In the genomic region with DNA sequence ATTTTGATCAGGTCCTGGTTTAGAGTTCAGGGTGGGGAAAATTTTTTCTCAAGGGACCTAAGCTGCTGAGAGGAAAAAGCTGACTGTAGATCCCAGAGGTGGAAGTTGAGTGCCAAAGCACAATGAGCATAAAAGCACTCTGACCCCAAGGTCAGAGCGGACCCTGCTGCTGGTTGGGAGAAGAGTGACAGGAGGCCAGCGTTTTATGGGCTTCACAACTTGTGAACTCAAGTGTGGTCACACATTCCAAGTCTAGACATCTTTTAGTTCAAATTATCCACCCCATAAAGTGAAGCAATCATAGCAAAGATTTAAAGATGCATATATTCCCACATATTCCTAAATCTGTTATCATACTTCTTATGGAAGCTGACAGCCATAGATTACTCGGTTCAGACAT, we compare ENCODE assay signal across 20 cellular contexts.
DNase-seq lines count a peak whose midpoint lies in the region; ATAC-seq and TF ChIP-seq lines count a peak whose summit lies in the region.
"Had no signal": no experiment of that assay in that cellular context is flagged by ENCODE, and none has a peak within 500 bp of the region (broad histone marks: within the 10 kb centered on the region; RNA-seq: fewer than 3 reads in every experiment).

No MANE protein-coding gene starts in this region.

- TF ChIP-seq POLR2A in IMR-90 (IDR thresholded peaks at IDR 0.05; ENCODE audit: low read depth, low read length), result no peak

- DNase-seq in HEK293T (ENCODE audit: extremely low spot score) (no peak), IMR-90 (no peak), left kidney (ENCODE audit: low read depth, low spot score) (peak; percentile 66), neural progenitor cell (ENCODE audit: low spot score) (peak; percentile 14), HAP-1 (ENCODE audit: low spot score in 2 of 2) (no peak)
- DNase-seq: ACHN; BE2C; C1 segment of cervical spinal cord; CD4-positive, CD25-positive, alpha-beta regulatory T cell; CD8-positive, alpha-beta memory T cell; COR-L47; DMS 273 treated with DMSO at 0.1 percent for 48 hours; DMS53; DND-41; EL had no signal

- peaks cover 8% of the 10 kb centered on the region for H3F3A ChIP-seq in neural progenitor cell (ENCODE audit: low read depth)

- H2BK15ac ChIP-seq in IMR-90 (ENCODE audit: low read depth, low read length), result peak overlapping the region; percentile 6; the same call in 1 of the 3 replicates

- H3K9me1 ChIP-seq in IMR-90 (ENCODE audit: insufficient read depth, low read length), result no peaks in the 10 kb centered on the region

- H3K9me3 Mint-ChIP-seq in neural progenitor cell, result no peaks in the 10 kb centered on the region

- peaks cover 15% of the 10 kb centered on the region for H3K4me1 Mint-ChIP-seq in neural progenitor cell
- H3K4me1 Mint-ChIP-seq: CD4-positive, CD25-positive, alpha-beta regulatory T cell; CD8-positive, alpha-beta memory T cell had no signal

- H2AK9ac ChIP-seq in IMR-90 (replicated peaks; ENCODE audit: low read depth, low read length, poor library complexity), result no peak overlapping the region

- no peaks in the 10 kb centered on the region for H3K36me3 ChIP-seq in IMR-90 (ENCODE audit: control insufficient read depth, insufficient read depth, low read length)
- H3K36me3 ChIP-seq in neural progenitor cell, result no peaks in the 10 kb centered on the region
- no peaks in the 10 kb centered on the region for H3K36me3 ChIP-seq in HAP-1 (replicated peaks)
- H3K36me3 ChIP-seq: BE2C had no signal

- no peak overlapping the region for H3K14ac ChIP-seq in IMR-90 (replicated peaks; ENCODE audit: low read depth, low read length)

- H3K27me3 ChIP-seq in IMR-90 (ENCODE audit: control insufficient read depth, insufficient read depth, low read length) (no peaks in the 10 kb centered on the region), neural progenitor cell (no peaks in the 10 kb centered on the region), HAP-1 (ENCODE audit: low read depth) (no peaks in the 10 kb centered on the region)
- H3K27me3 ChIP-seq: BE2C had no signal

- no CpG with 5 or more reads among the region's 3 CpGs for WGBS in IMR-90 (ENCODE audit: extremely low coverage in 2 of 2, insufficient read length in 1 of 2), 2 experiments

- no peak overlapping the region for H3K27ac ChIP-seq in IMR-90 (ENCODE audit: insufficient read depth, low read length)
- no peak overlapping the region for H3K27ac ChIP-seq in neural progenitor cell

- no peaks in the 10 kb centered on the region for H3K79me1 ChIP-seq in IMR-90 (ENCODE audit: low read depth in 1 of 2, low read length in 2 of 2)

- CTCF ChIA-PET in HEK293T (lab: Yijun Ruan, JAX), result no interaction called here
- CTCF ChIA-PET in IMR-90 (lab: Yijun Ruan, JAX), result no interaction called here

- H3K4me2 ChIP-seq in IMR-90 (ENCODE audit: low read depth, low read length), result no peak overlapping the region
- H3K4me2 ChIP-seq in neural progenitor cell, result peak overlapping the region; percentile 5

- no peak overlapping the region for H4K8ac ChIP-seq in IMR-90 (ENCODE audit: low read depth in 2 of 2, low read length in 2 of 2)

- H3K9ac ChIP-seq in IMR-90 (ENCODE audit: low read depth, low read length) (no peak overlapping the region), neural progenitor cell (no peak overlapping the region)

- H2BK20ac ChIP-seq in IMR-90 (ENCODE audit: low read depth, low read length), result no peak overlapping the region

- no peak for ATAC-seq in IMR-90 (ENCODE audit: low read depth)
- no peak for ATAC-seq in GM19452 (IDR thresholded peaks at IDR 0.05; ENCODE audit: unreplicated experiment)
- no peak for ATAC-seq in HG03378 (IDR thresholded peaks at IDR 0.05; ENCODE audit: unreplicated experiment)
- ATAC-seq: GM12878, HCT116, HepG2 had no signal

- H3K4me1 ChIP-seq in IMR-90 (ENCODE audit: control insufficient read depth, insufficient read depth, low read length) (peaks cover 7% of the 10 kb centered on the region), neural progenitor cell (peaks cover 28% of the 10 kb centered on the region), HAP-1 (no peaks in the 10 kb centered on the region)
- H3K4me1 ChIP-seq: BE2C had no signal

- H4K91ac ChIP-seq in IMR-90 (ENCODE audit: insufficient read depth, low read depth, low read length), result no peak overlapping the region

- H2AK5ac ChIP-seq in IMR-90 (ENCODE audit: low read depth, low read length), result no peak overlapping the region

- H2AFZ ChIP-seq in IMR-90 (replicated peaks; ENCODE audit: low read length, poor library complexity), result no peak overlapping the region
- H2AFZ ChIP-seq in neural progenitor cell (replicated peaks), result no peak overlapping the region

- intact Hi-C loops in IMR-90 (cut with micrococcal nuclease), result no loop called here

- no peak overlapping the region for H3K4ac ChIP-seq in IMR-90 (ENCODE audit: low read depth, low read length)

- H3K36me3 Mint-ChIP-seq in neural progenitor cell, result no peaks in the 10 kb centered on the region
- H3K36me3 Mint-ChIP-seq: CD4-positive, CD25-positive, alpha-beta regulatory T cell; CD8-positive, alpha-beta memory T cell had no signal

- H3K4me3 Mint-ChIP-seq in neural progenitor cell, result no peak overlapping the region
- H3K4me3 Mint-ChIP-seq: CD4-positive, CD25-positive, alpha-beta regulatory T cell; CD8-positive, alpha-beta memory T cell had no signal

- H3K79me2 ChIP-seq in neural progenitor cell (ENCODE audit: low read depth), result no peaks in the 10 kb centered on the region

- H2BK120ac ChIP-seq in IMR-90 (ENCODE audit: low read depth, low read length), result no peak overlapping the region

- peaks cover 2% of the 10 kb centered on the region for H3K27me3 Mint-ChIP-seq in neural progenitor cell (ENCODE audit: insufficient read depth, low read depth)

- H3K56ac ChIP-seq in IMR-90 (ENCODE audit: extremely low read depth, insufficient read depth, low read length), result no peak overlapping the region

- H3K18ac ChIP-seq in IMR-90 (ENCODE audit: low read depth, low read length), result peak overlapping the region; percentile 75; the same call in 1 of the 2 replicates

- no peak overlapping the region for H2BK5ac ChIP-seq in IMR-90 (ENCODE audit: low read depth, low read length, poor library complexity, severe bottlenecking)

- H3K4me3 ChIP-seq in IMR-90 (ENCODE audit: insufficient read depth, low read depth, low read length) (no peak overlapping the region), neural progenitor cell (no peak overlapping the region), HAP-1 (no peak overlapping the region)
- H3K4me3 ChIP-seq: GM12878 had no signal

- no TSS peak for BruUV-seq in IMR-90 (replicated peaks; lab: Mats Ljungman, UMichigan)

- H3K9me3 ChIP-seq in IMR-90 (ENCODE audit: control insufficient read depth, insufficient read depth, low read length) (no peaks in the 10 kb centered on the region), neural progenitor cell (ENCODE audit: low read depth) (no peaks in the 10 kb centered on the region), HAP-1 (no peaks in the 10 kb centered on the region)
- H3K9me3 ChIP-seq: BE2C had no signal

- H4K20me1 ChIP-seq in IMR-90 (ENCODE audit: insufficient read depth, low read length), result no peaks in the 10 kb centered on the region
- no peaks in the 10 kb centered on the region for H4K20me1 ChIP-seq in neural progenitor cell (ENCODE audit: low read depth)

- TF ChIP-seq RAD21 in IMR-90 (IDR thresholded peaks at IDR 0.05; ENCODE audit: low read length), result no peak

- TF ChIP-seq CTCF in IMR-90 (conservative IDR thresholded peaks at IDR 0.05; ENCODE audit: low read depth, low read length), result no peak
- TF ChIP-seq CTCF in neural progenitor cell (IDR thresholded peaks at IDR 0.05), result no peak

- in situ Hi-C loops in IMR-90 (cut with MboI; ENCODE audit: low sequenced_read_pairs) (no loop called here), HAP-1 (cut with MboI; ENCODE audit: low sequenced_read_pairs) (no loop called here)

- no peak overlapping the region for H3K27ac Mint-ChIP-seq in neural progenitor cell
- H3K27ac Mint-ChIP-seq: CD4-positive, CD25-positive, alpha-beta regulatory T cell; CD8-positive, alpha-beta memory T cell had no signal

- POLR2A ChIA-PET in HEK293T (lab: Yijun Ruan, JAX) (no interaction called here), IMR-90 (lab: Charles Lee; ENCODE audit: unreplicated experiment) (no interaction called here)

- peak overlapping the region; percentile 48; the same call in 1 of the 2 replicates for H4K5ac ChIP-seq in IMR-90 (ENCODE audit: low read depth, low read length)

- dilution Hi-C loops in IMR-90 (cut with HindIII; ENCODE audit: low sequenced_read_pairs, unreplicated experiment), result no loop called here

- no peak overlapping the region for H3K23ac ChIP-seq in IMR-90 (ENCODE audit: low read depth, low read length)

TF ChIP-seq in HEK293T, 16 proteins besides CTCF, POLR2A, EP300 and RAD21:
- TF ChIP-seq, protein P1, sequence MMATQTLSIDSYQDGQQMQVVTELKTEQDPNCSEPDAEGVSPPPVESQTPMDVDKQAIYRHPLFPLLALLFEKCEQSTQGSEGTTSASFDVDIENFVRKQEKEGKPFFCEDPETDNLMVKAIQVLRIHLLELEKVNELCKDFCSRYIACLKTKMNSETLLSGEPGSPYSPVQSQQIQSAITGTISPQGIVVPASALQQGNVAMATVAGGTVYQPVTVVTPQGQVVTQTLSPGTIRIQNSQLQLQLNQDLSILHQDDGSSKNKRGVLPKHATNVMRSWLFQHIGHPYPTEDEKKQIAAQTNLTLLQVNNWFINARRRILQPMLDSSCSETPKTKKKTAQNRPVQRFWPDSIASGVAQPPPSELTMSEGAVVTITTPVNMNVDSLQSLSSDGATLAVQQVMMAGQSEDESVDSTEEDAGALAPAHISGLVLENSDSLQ (IDR thresholded peaks at IDR 0.05), result peak; percentile 64
- TF ChIP-seq FOXK2 (IDR thresholded peaks at IDR 0.05) (no peak), ZNF384 (IDR thresholded peaks at IDR 0.05) (no peak), BHLHE40 (IDR thresholded peaks at IDR 0.05; ENCODE audit: borderline replicate concordance) (no peak), HDGF (IDR thresholded peaks at IDR 0.05; ENCODE audit: borderline replicate concordance) (no peak), CTBP1 (IDR thresholded peaks at IDR 0.05; ENCODE audit: borderline replicate concordance) (no peak)

TF ChIP-seq in IMR-90, 13 proteins besides CTCF, POLR2A, EP300 and RAD21:
- no peak for TF ChIP-seq NFE2L2 (IDR thresholded peaks at IDR 0.05; ENCODE audit: low read depth, low read length)
- no peak for TF ChIP-seq MAFK (IDR thresholded peaks at IDR 0.05; ENCODE audit: low read depth, low read length)
- no peak for TF ChIP-seq CEBPB (IDR thresholded peaks at IDR 0.05; ENCODE audit: low read depth, low read length)
- TF ChIP-seq RCOR1 (IDR thresholded peaks at IDR 0.05; ENCODE audit: insufficient replicate concordance, low read length), result no peak
- no peak for TF ChIP-seq CHD1 (IDR thresholded peaks at IDR 0.05; ENCODE audit: low read depth, low read length)
- TF ChIP-seq FOS (IDR thresholded peaks at IDR 0.05; ENCODE audit: low read depth, low read length), result no peak

Comparison
In these comparisons a context has a peak if more than half of its experiments do, and no peak if none do; other contexts are left out.
1. DNase-seq: peak in left kidney (single experiment) and neural progenitor cell (single experiment); none in HEK293T (single experiment), IMR-90 (single experiment) and HAP-1 (0 of 2).